Comparison of ENCODE assay signal across 10 cellular contexts in the genomic region with DNA sequence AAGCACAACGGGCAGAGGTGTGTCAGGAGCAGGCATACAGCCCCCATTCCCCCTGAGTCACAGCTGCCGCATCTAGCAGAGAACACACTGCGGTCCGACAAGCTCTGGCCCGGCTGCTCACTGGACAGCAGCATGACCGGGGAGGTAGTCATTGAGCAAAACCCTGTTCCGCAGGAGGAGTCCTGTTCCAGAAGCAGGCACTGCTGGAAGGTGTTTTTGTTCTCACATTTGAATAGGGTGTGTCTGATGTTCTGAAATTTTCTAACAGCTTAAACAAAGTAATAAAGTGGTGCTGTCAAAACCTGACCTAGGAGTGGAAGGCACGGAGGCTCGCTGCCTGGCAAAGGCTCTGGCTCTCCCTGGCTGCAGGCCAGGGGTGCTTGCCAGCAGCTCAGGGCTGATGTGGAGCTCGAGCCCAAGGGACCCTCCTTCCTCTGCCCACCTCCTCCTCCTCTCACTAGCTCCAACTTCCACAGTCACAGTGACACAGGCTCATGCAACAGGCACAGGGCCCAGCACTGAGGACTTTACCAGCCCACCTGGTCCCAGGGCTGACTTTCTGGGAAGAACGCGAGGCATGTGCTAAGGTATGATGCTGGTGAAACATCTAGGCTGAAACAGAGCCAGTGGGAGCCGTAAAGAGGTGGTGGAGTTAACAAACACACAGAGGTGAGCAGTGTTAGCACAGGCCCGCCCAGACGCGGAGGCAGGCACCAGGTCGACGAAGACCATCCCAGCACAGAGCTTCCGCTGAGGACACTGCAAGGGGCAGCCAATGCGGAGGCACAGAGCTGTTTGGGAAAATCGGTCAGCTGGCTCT.
A peak's percentile ranks its signal among the peaks of the same experiment; 100 is the strongest.
DNase-seq lines count a peak whose midpoint lies in the region; ATAC-seq lines count a peak whose summit lies in the region.
"Had no signal": no experiment of that assay in that cellular context is flagged by ENCODE, and none has a peak within 500 bp of the region (broad histone marks: within the 10 kb centered on the region; RNA-seq: fewer than 3 reads in every experiment).

No MANE protein-coding gene starts in this region.

- H3K27ac Mint-ChIP-seq in activated CD4-positive, alpha-beta T cell treated with anti-CD3 and anti-CD28 coated beads for 36 hours: peak overlapping the region; percentile 11
- H3K27ac Mint-ChIP-seq in activated naive CD8-positive, alpha-beta T cell treated with anti-CD3 and anti-CD28 coated beads for 36 hours: peak overlapping the region; percentile 34

- H3K27me3 Mint-ChIP-seq in activated CD4-positive, alpha-beta T cell treated with anti-CD3 and anti-CD28 coated beads for 36 hours: no peaks in the 10 kb centered on the region
- no peaks in the 10 kb centered on the region for H3K27me3 Mint-ChIP-seq in activated naive CD8-positive, alpha-beta T cell treated with anti-CD3 and anti-CD28 coated beads for 36 hours

- DNase-seq in activated CD4-positive, alpha-beta T cell treated with anti-CD3 and anti-CD28 coated beads for 36 hours: no peak
- no peak for DNase-seq in activated CD4-positive, alpha-beta T cell treated with anti-CD3 and anti-CD28 coated beads for 48 hours
- no peak for DNase-seq in activated naive CD8-positive, alpha-beta T cell treated with anti-CD3 and anti-CD28 coated beads for 36 hours
- DNase-seq in left colon (peak; percentile 70 to 71), superior temporal gyrus (ENCODE audit: extremely low spot score) (peak; percentile 20), cortex of kidney (lab: John Stamatoyannopoulos, UW) (no peak)
- DNase-seq in stimulated activated CD4-positive, alpha-beta T cell treated with anti-CD3 and anti-CD28 coated beads, Interleukin-2, amount 100 ng/mL, for 48 hours: no peak
- DNase-seq: ACHN had no signal

- POLR2A ChIA-PET in activated CD4-positive, alpha-beta T cell treated with anti-CD3 and anti-CD28 coated beads for 36 hours (lab: Charles Lee): interaction anchor here (0.7 to 1.1 kb wide), 5 partner anchors 81 to 190 kb away, joined by 3 read pairs; no protein-coding TSS in a partner anchor

- H3K4me1 Mint-ChIP-seq in activated CD4-positive, alpha-beta T cell treated with anti-CD3 and anti-CD28 coated beads for 36 hours: peaks cover 53% of the 10 kb centered on the region
- peaks cover 33% of the 10 kb centered on the region for H3K4me1 Mint-ChIP-seq in activated naive CD8-positive, alpha-beta T cell treated with anti-CD3 and anti-CD28 coated beads for 36 hours

- H3K4me3 Mint-ChIP-seq in activated CD4-positive, alpha-beta T cell treated with anti-CD3 and anti-CD28 coated beads for 36 hours: no peak overlapping the region
- H3K4me3 Mint-ChIP-seq in activated naive CD8-positive, alpha-beta T cell treated with anti-CD3 and anti-CD28 coated beads for 36 hours: no peak overlapping the region

- peak; percentile 28 for ATAC-seq in activated CD4-positive, alpha-beta T cell treated with anti-CD3 and anti-CD28 coated beads for 36 hours
- ATAC-seq in left colon (peak; percentile 75), GM18873 (IDR thresholded peaks at IDR 0.05; ENCODE audit: low FRiP score, unreplicated experiment) (no peak)
- ATAC-seq: HCT116 had no signal

- H3K36me3 Mint-ChIP-seq in activated CD4-positive, alpha-beta T cell treated with anti-CD3 and anti-CD28 coated beads for 36 hours (ENCODE audit: low read depth): peaks cover 58% of the 10 kb centered on the region
- H3K36me3 Mint-ChIP-seq in activated naive CD8-positive, alpha-beta T cell treated with anti-CD3 and anti-CD28 coated beads for 36 hours: peaks cover 26% of the 10 kb centered on the region

- no peaks in the 10 kb centered on the region for H3K9me3 Mint-ChIP-seq in activated CD4-positive, alpha-beta T cell treated with anti-CD3 and anti-CD28 coated beads for 36 hours (ENCODE audit: low read depth)
- H3K9me3 Mint-ChIP-seq in activated naive CD8-positive, alpha-beta T cell treated with anti-CD3 and anti-CD28 coated beads for 36 hours: no peaks in the 10 kb centered on the region

- CTCF ChIA-PET in activated CD4-positive, alpha-beta T cell treated with anti-CD3 and anti-CD28 coated beads for 36 hours (lab: Charles Lee): interaction anchor here (0.5 to 1.8 kb wide), 11 partner anchors 8 to 191 kb away, joined by 3 to 11 read pairs (median 4); a partner anchor contains a TSS

- intact Hi-C loops in activated CD4-positive, alpha-beta T cell treated with anti-CD3 and anti-CD28 coated beads for 36 hours (cut with DNase I, micrococcal nuclease): loop anchor here (1.0 to 5.0 kb wide), 5 partner anchors 64 to 173 kb away; a partner anchor contains a TSS
- intact Hi-C loops in left colon (cut with DNase I, micrococcal nuclease): no loop called here

Comparison
In these comparisons a context has a peak if more than half of its experiments do, and no peak if none do; other contexts are left out.
1. DNase-seq: peak in left colon (2 of 2) and superior temporal gyrus (single experiment); none in activated CD4-positive, alpha-beta T cell treated with anti-CD3 and anti-CD28 coated beads for 36 hours (single experiment), activated CD4-positive, alpha-beta T cell treated with anti-CD3 and anti-CD28 coated beads for 48 hours (single experiment), activated naive CD8-positive, alpha-beta T cell treated with anti-CD3 and anti-CD28 coated beads for 36 hours (single experiment), cortex of kidney (single experiment) and stimulated activated CD4-positive, alpha-beta T cell treated with anti-CD3 and anti-CD28 coated beads, Interleukin-2, amount 100 ng/mL, for 48 hours (0 of 2).
2. intact Hi-C loops: an anchor here in activated CD4-positive, alpha-beta T cell treated with anti-CD3 and anti-CD28 coated beads for 36 hours (1.0 to 5.0 kb wide); none called in left colon.